Comparison of ENCODE assay signal across 24 cellular contexts in genomic region chr2:46390036-46390435, GRCh38.
DNase-seq lines count a peak whose midpoint lies in the region; ATAC-seq and TF ChIP-seq lines count a peak whose summit lies in the region.
"Had no signal": no experiment of that assay in that cellular context is flagged by ENCODE, and none has a peak within 500 bp of the region (broad histone marks: within the 10 kb centered on the region; RNA-seq: fewer than 3 reads in every experiment).

No MANE protein-coding gene starts in this region.

- no peaks in the 10 kb centered on the region for H3K9me3 ChIP-seq in left ventricle myocardium inferior (replicated peaks)
- no peaks in the 10 kb centered on the region for H3K9me3 ChIP-seq in right atrium auricular region
- H3K9me3 ChIP-seq: Caco-2, MG63 had no signal

- ATAC-seq in HG02763 (IDR thresholded peaks at IDR 0.05; ENCODE audit: unreplicated experiment): no peak
- ATAC-seq in GM18498 (IDR thresholded peaks at IDR 0.05; ENCODE audit: unreplicated experiment): no peak
- ATAC-seq: GM12878, K562 had no signal

- peaks cover 26% of the 10 kb centered on the region for H3K36me3 ChIP-seq in left ventricle myocardium inferior
- H3K36me3 ChIP-seq in right atrium auricular region: peaks cover 32% of the 10 kb centered on the region
- H3K36me3 ChIP-seq: BLaER1 had no signal

- H3K27ac ChIP-seq in left ventricle myocardium inferior (replicated peaks) (peak overlapping the region; percentile 71), right atrium auricular region (no peak overlapping the region)
- H3K27ac ChIP-seq: BLaER1 had no signal

- peaks cover 7% of the 10 kb centered on the region for H3K4me1 Mint-ChIP-seq in endothelial cell (ENCODE audit: unreplicated experiment)

- peak overlapping the region; percentile 0 for H3K4me3 Mint-ChIP-seq in endothelial cell (ENCODE audit: unreplicated experiment)
- H3K4me3 Mint-ChIP-seq: CD4-positive, alpha-beta T cell; HFFc6 had no signal

- no peak overlapping the region for H3K4me3 ChIP-seq in left ventricle myocardium inferior
- H3K4me3 ChIP-seq in right atrium auricular region: no peak overlapping the region
- H3K4me3 ChIP-seq: BLaER1, GM12878, K562, MG63 had no signal

- no peaks in the 10 kb centered on the region for H3K27me3 ChIP-seq in left ventricle myocardium inferior (ENCODE audit: low read depth)
- H3K27me3 ChIP-seq in right atrium auricular region: no peaks in the 10 kb centered on the region
- H3K27me3 ChIP-seq: BLaER1, MG63 had no signal

- intact Hi-C loops in left ventricle myocardium inferior (cut with micrococcal nuclease): no loop called here

- peaks cover 23% of the 10 kb centered on the region for H3K36me3 Mint-ChIP-seq in endothelial cell (ENCODE audit: low read depth, unreplicated experiment)

- H3K27me3 Mint-ChIP-seq in endothelial cell (ENCODE audit: unreplicated experiment): peaks cover 22% of the 10 kb centered on the region

- no peaks in the 10 kb centered on the region for H3K9me3 Mint-ChIP-seq in endothelial cell (ENCODE audit: unreplicated experiment)
- H3K9me3 Mint-ChIP-seq: CD4-positive, alpha-beta T cell; HFFc6 had no signal

- peaks cover 18% of the 10 kb centered on the region for H3K4me1 ChIP-seq in left ventricle myocardium inferior
- peaks cover 0 to 22% of the 10 kb centered on the region in 2 donors for H3K4me1 ChIP-seq in right atrium auricular region
- H3K4me1 ChIP-seq: BLaER1, Caco-2 had no signal

- H3K27ac Mint-ChIP-seq in endothelial cell (ENCODE audit: unreplicated experiment): peak overlapping the region; percentile 59
- H3K27ac Mint-ChIP-seq: CD4-positive, alpha-beta T cell; HFFc6 had no signal

- no peak for TF ChIP-seq CTCF in left ventricle myocardium inferior (IDR thresholded peaks at IDR 0.05; ENCODE audit: borderline replicate concordance)
- no peak for TF ChIP-seq CTCF in right atrium auricular region (IDR thresholded peaks at IDR 0.05)
- no peak for TF ChIP-seq CTCF in endothelial cell (IDR thresholded peaks at IDR 0.05; ENCODE audit: unreplicated experiment)

- DNase-seq in left ventricle myocardium inferior: no peak
- DNase-seq in right atrium auricular region (ENCODE audit: low spot score): no peak
- no peak for DNase-seq in endothelial cell (ENCODE audit: low spot score)
- DNase-seq in stimulated activated CD8-positive, alpha-beta memory T cell treated with anti-CD3 and anti-CD28 coated beads, Interleukin-4, amount 100 ng/mL, for 48 hours: peak; percentile 11
- DNase-seq in NCI-H1694 (lab: John Stamatoyannopoulos, UW): no peak
- DNase-seq: ACHN; Caco-2; CD4-positive, alpha-beta T cell; DND-41; H7; HFFc6; MG63; NCI-H1048; NCI-H1417 treated with DMSO at 0.1 percent for 48 hours; NCI-H187 treated with DMSO at 0.1 percent for 48 hours; NCI-H2107; NCI-H446 treated with DMSO at 0.1 percent for 48 hours; NCI-H526 treated with DMSO at 0.1 percent for 48 hours; SHP77 had no signal
